In genomic region chr7:91527460-91527859, GRCh38 we compare ENCODE assay signal across 23 cellular contexts.
"Had no signal": no experiment of that assay in that cellular context is flagged by ENCODE, and none has a peak within 500 bp of the region (broad histone marks: within the 10 kb centered on the region; RNA-seq: fewer than 3 reads in every experiment).

No MANE protein-coding gene starts in this region.

- H3K27ac ChIP-seq: coronary artery, hepatocyte, neural progenitor cell, prostate gland, spleen, thoracic aorta, vagina had no signal

- DNase-seq: activated CD4-positive, alpha-beta T cell treated with anti-CD3 and anti-CD28 coated beads for 4 hours; activated CD4-positive, alpha-beta T cell treated with anti-CD3 and anti-CD28 coated beads, Interleukin-2, amount 50 U/mL, for 48 hours; activated CD4-positive, CD25-positive, alpha-beta regulatory T cell; activated effector memory CD4-positive, alpha-beta T cell treated with Interleukin-2 at 50 U/mL for 16 hours; activated naive CD4-positive, alpha-beta T cell treated with anti-CD3 and anti-CD28 coated beads, Interleukin-2, amount 10 ng/mL, durations not matched to agents 7 days and 5 days; activated T-cell treated with anti-CD3 and anti-CD28 coated beads, Interleukin-2, amount 50 U/mL, for 72 hours; amygdala; cerebellar nuclear complex; glutamatergic neuron; immature natural killer cell; naive thymus-derived CD8-positive, alpha-beta T cell; spleen; stimulated activated CD4-positive, alpha-beta T cell treated with anti-CD3 and anti-CD28 coated beads, Interleukin-4, amount 100 ng/mL, for 1 hour; stimulated activated naive CD4-positive, alpha-beta T cell had no signal

- H3K4me3 ChIP-seq: coronary artery, hepatocyte, lung, neural progenitor cell, prostate gland, spleen, thoracic aorta, vagina had no signal

- ATAC-seq: activated T-cell treated with anti-CD3 and anti-CD28 coated beads, Interleukin-2, amount 50 U/mL, for 72 hours; left lobe of liver; naive thymus-derived CD8-positive, alpha-beta T cell had no signal

- H3K36me3 ChIP-seq: prostate gland, spleen, thoracic aorta, vagina had no signal

- H3K27me3 ChIP-seq: hepatocyte, neural progenitor cell, spleen, vagina had no signal

- FAIRE-seq: frontal cortex had no signal
